17 cellular contexts compared by ENCODE assay signal in genomic region chr3:114687157-114687556, GRCh38.
"Had no signal": no experiment of that assay in that cellular context is flagged by ENCODE, and none has a peak within 500 bp of the region (broad histone marks: within the 10 kb centered on the region; RNA-seq: fewer than 3 reads in every experiment).

No MANE protein-coding gene starts in this region.

- H3K4me3 ChIP-seq: adrenal gland, pancreas, skin epidermis, tibial artery had no signal

- H3K4me1 ChIP-seq: tibial artery had no signal

- H3K9me3 Mint-ChIP-seq: activated B cell treated with CpG ODN at 0.5 μM for 24 hours; activated naive CD4-positive, alpha-beta T cell treated with anti-CD3 and anti-CD28 coated beads, Interleukin-2, amount 10 ng/mL, durations not matched to agents 7 days and 5 days; activated T-helper 2 cell treated with anti-CD3 and anti-CD28 coated beads, Interferon-gamma antibody, Interleukin-2, Interleukin-4, amounts not matched to agents 10 μg/mL and 5 μg/mL and 100 μg/mL, durations not matched to agents 14 hours and 24 hours and 36 hours; central memory CD8-positive, alpha-beta T cell; neural crest cell had no signal

- H3K27ac ChIP-seq: adrenal gland, tibial artery had no signal

- H3K9me3 ChIP-seq: adrenal gland, pancreas, tibial artery had no signal

- H3K36me3 Mint-ChIP-seq: activated naive CD4-positive, alpha-beta T cell treated with anti-CD3 and anti-CD28 coated beads, Interleukin-2, amount 10 ng/mL, durations not matched to agents 7 days and 5 days had no signal

- H3K27me3 Mint-ChIP-seq: activated B cell treated with CpG ODN at 0.5 μM for 24 hours; activated naive CD4-positive, alpha-beta T cell treated with anti-CD3 and anti-CD28 coated beads, Interleukin-2, amount 10 ng/mL, durations not matched to agents 7 days and 5 days; central memory CD8-positive, alpha-beta T cell had no signal

- H3K27me3 ChIP-seq: adrenal gland, pancreas, tibial artery had no signal

- DNase-seq: activated B cell treated with CpG ODN at 0.5 μM for 24 hours; activated CD4-positive, alpha-beta T cell treated with anti-CD3 and anti-CD28 coated beads, Interleukin-2, amount 50 U/mL, for 1 hour; activated naive CD4-positive, alpha-beta T cell treated with anti-CD3 and anti-CD28 coated beads, Interleukin-2, amount 10 ng/mL, durations not matched to agents 7 days and 5 days; adrenal gland; cortex of kidney; effector memory CD4-positive, alpha-beta T cell; glutamatergic neuron; left colon; mammary epithelial cell; pancreas; stimulated activated CD4-positive, alpha-beta T cell treated with anti-CD3 and anti-CD28 coated beads, Interleukin-4, amount 100 ng/mL, for 4 hours; T-helper 2 cell; tibial artery had no signal

- H3K4me3 Mint-ChIP-seq: activated B cell treated with CpG ODN at 0.5 μM for 24 hours; activated naive CD4-positive, alpha-beta T cell treated with anti-CD3 and anti-CD28 coated beads, Interleukin-2, amount 10 ng/mL, durations not matched to agents 7 days and 5 days; central memory CD8-positive, alpha-beta T cell; neural crest cell had no signal

- H3K36me3 ChIP-seq: adrenal gland, pancreas, tibial artery had no signal

- H3K27ac Mint-ChIP-seq: activated B cell treated with CpG ODN at 0.5 μM for 24 hours; activated naive CD4-positive, alpha-beta T cell treated with anti-CD3 and anti-CD28 coated beads, Interleukin-2, amount 10 ng/mL, durations not matched to agents 7 days and 5 days; activated T-helper 2 cell treated with anti-CD3 and anti-CD28 coated beads, Interferon-gamma antibody, Interleukin-2, Interleukin-4, amounts not matched to agents 10 μg/mL and 5 μg/mL and 100 μg/mL, durations not matched to agents 14 hours and 24 hours and 36 hours had no signal
